Comparison of ENCODE assay signal across 8 cellular contexts in the genomic region with DNA sequence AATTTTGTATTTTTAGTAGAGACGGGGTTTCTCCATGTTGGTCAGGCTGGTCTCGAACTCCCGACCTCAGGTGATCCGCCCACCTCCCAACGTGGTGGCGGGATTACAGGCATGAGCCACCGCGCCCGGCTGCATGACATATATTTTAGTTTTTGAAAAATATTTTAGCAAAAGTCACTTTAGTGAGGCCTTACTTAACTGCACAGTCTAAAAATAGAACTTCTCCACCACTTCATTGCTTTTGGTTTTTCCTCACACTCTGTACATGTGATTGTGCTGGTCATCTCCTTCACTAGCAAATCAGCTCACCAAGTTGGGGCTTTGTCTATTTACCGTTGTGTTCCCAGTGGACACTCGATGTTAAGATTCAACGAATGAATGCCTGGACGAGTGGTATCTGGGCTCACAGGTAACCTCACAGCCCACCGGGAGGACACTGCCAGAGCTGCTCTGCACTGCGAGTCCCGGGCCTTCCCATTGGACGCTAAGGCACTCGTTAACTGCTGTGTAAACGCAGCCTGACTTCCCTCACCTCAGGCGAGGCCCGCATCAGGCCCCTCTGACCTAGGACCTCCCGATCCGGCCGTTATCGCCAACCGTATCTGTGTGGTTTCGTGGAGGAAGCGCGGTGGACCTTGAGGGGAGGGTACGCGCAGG. TPM values are rescaled to one million over a fixed set of nuclear protein-coding genes. Genes with fewer than 3 reads are reported as not detected.
A peak's percentile ranks its signal among the peaks of the same experiment; 100 is the strongest.
DNase-seq lines count a peak whose midpoint lies in the region; ATAC-seq, FAIRE-seq and TF ChIP-seq lines count a peak whose summit lies in the region.

No MANE protein-coding gene starts in this region.

- no peak for TF ChIP-seq EP300 in H1 (IDR thresholded peaks at IDR 0.05; ENCODE audit: borderline replicate concordance in 1 of 2, low read depth in 2 of 2, low read length in 2 of 2)

- H3K18ac ChIP-seq in H1 (ENCODE audit: extremely low read depth, low read length) (no peak overlapping the region; the same call in 1 of the 2 replicates), mesenchymal stem cell (ENCODE audit: low read depth in 1 of 2, low read length in 2 of 2) (peak overlapping the region; percentile 9 to 77)

- no peak; a peak in 1 of 3 replicates for TF ChIP-seq POLR2A in H1 (IDR thresholded peaks at IDR 0.05; ENCODE audit: control extremely low read depth in 1 of 2, low read depth in 2 of 2, low read length in 2 of 2)

- CTCF ChIA-PET in BJ (lab: Yijun Ruan, JAX) (interaction anchor here (0.5 to 3.2 kb wide), 4 partner anchors 12 to 31 kb away, joined by 3 to 9 read pairs (median 6); partner anchors contain the start of gene ZNF692), H1 (lab: Charles Lee; ENCODE audit: partially characterized antibody) (interaction anchor here (1.0 to 4.0 kb wide), 9 partner anchors 12 to 55 kb away, joined by 3 to 32 read pairs (median 5); partner anchors contain the start of genes PGBD2 and ZNF692)

- peak overlapping the region; percentile 44 for H4K5ac ChIP-seq in H1 (ENCODE audit: insufficient read length, low read depth, low read length)

- H3K79me2 ChIP-seq in H1 (ENCODE audit: control insufficient read depth in 1 of 2, insufficient read depth in 2 of 2, low read length in 2 of 2), result no peaks in the 10 kb centered on the region

- 3% methylated on average over 31 of the region's 31 CpGs; no CpG with 5 or more reads in 1 of the 2 experiments for WGBS in H1 (ENCODE audit: extremely low coverage in 1 of 2, insufficient coverage in 1 of 2, insufficient read length in 1 of 2, insufficient replicate concordance in 2 of 2, low coverage in 1 of 2, low lambda C conversion rate in 2 of 2, missing lambda C conversion rate in 1 of 2), 2 experiments
- 1% methylated on average over 18 of the region's 31 CpGs for WGBS in mesenchymal stem cell

- H4K8ac ChIP-seq in H1 (ENCODE audit: extremely low read depth, insufficient read depth, low read length) (peak overlapping the region; percentile 75; the same call in 1 of the 2 replicates), mesenchymal stem cell (ENCODE audit: low read length) (peak overlapping the region; percentile 73)

- peaks cover 14% of the 10 kb centered on the region for H3K27me3 Mint-ChIP-seq in activated CD4-positive, alpha-beta T cell treated with anti-CD3 and anti-CD28 coated beads, Interleukin-2, amount 10 ng/mL, durations not matched to agents 24 days and 14 days

- H3K4me3 Mint-ChIP-seq in activated CD4-positive, alpha-beta T cell treated with anti-CD3 and anti-CD28 coated beads, Interleukin-2, amount 10 ng/mL, durations not matched to agents 24 days and 14 days, result peak overlapping the region; percentile 96

- H2BK120ac ChIP-seq in H1 (replicated peaks; ENCODE audit: low read depth, low read length) (no peak overlapping the region), mesenchymal stem cell (ENCODE audit: low read depth, low read length) (no peak overlapping the region)

- H3K4me1 ChIP-seq in H1 (replicated peaks in 1 of 4; ENCODE audit: control insufficient read depth in 3 of 4, insufficient read depth in 4 of 4, low read length in 3 of 4) (peaks cover 0 to 2% (median 0%) of the 10 kb centered on the region in 4 experiments; a peak in 1 of 7 replicates), mesenchymal stem cell (ENCODE audit: control insufficient read depth, insufficient read depth, low read depth, low read length) (peaks cover 1% of the 10 kb centered on the region)

- ATAC-seq in GM18907 (IDR thresholded peaks at IDR 0.05; ENCODE audit: unreplicated experiment) (peak; percentile 57), HG03108 (IDR thresholded peaks at IDR 0.05; ENCODE audit: unreplicated experiment) (peak; percentile 24)

- no peak overlapping the region for H2AK5ac ChIP-seq in H1 (ENCODE audit: low read depth, low read length)
- no peak overlapping the region for H2AK5ac ChIP-seq in mesenchymal stem cell (ENCODE audit: low read length, severe bottlenecking)

- H3K27me3 ChIP-seq in BJ (ENCODE audit: control insufficient read depth, insufficient read depth, low read length) (no peaks in the 10 kb centered on the region), H1 (replicated peaks in 1 of 4; ENCODE audit: control insufficient read depth in 3 of 4, extremely low read depth in 1 of 4, insufficient read depth in 3 of 4, low read length in 3 of 4) (no peaks in the 10 kb centered on the region), mesenchymal stem cell (ENCODE audit: control insufficient read depth in 1 of 2, insufficient read depth in 1 of 2, low read length in 2 of 2) (no peaks in the 10 kb centered on the region)

- H4K20me1 ChIP-seq in H1 (replicated peaks in 1 of 2; ENCODE audit: control insufficient read depth in 1 of 2, insufficient read depth in 2 of 2, low read length in 2 of 2), result no peaks in the 10 kb centered on the region

- H2BK15ac ChIP-seq in H1 (ENCODE audit: low read length) (peak overlapping the region; percentile 10; the same call in 1 of the 2 replicates), mesenchymal stem cell (ENCODE audit: low read depth, poor library complexity, severe bottlenecking) (no peak overlapping the region)

- no peak for FAIRE-seq in H1 (lab: Jason Lieb, UNC)

- H3K36me3 ChIP-seq in BJ (ENCODE audit: control insufficient read depth, insufficient read depth, low read length) (no peaks in the 10 kb centered on the region), H1 (ENCODE audit: control insufficient read depth in 2 of 4, insufficient read depth in 4 of 4, low read length in 3 of 4) (no peaks in the 10 kb centered on the region), mesenchymal stem cell (ENCODE audit: control insufficient read depth in 1 of 2, insufficient read depth in 2 of 2, low read depth in 1 of 2, low read length in 2 of 2) (no peaks in the 10 kb centered on the region)

- peaks cover 6% of the 10 kb centered on the region for H3K9me3 Mint-ChIP-seq in activated CD4-positive, alpha-beta T cell treated with anti-CD3 and anti-CD28 coated beads, Interleukin-2, amount 10 ng/mL, durations not matched to agents 24 days and 14 days

- H3K27ac ChIP-seq in H1 (ENCODE audit: low read depth, low read length), result peak overlapping the region; percentile 62; the same call in 1 of the 2 replicates
- H3K27ac ChIP-seq in mesenchymal stem cell (ENCODE audit: low read length, poor library complexity, severe bottlenecking), result peak overlapping the region; percentile 70

- peak overlapping the region in 3 of 4 experiments; percentile 62 to 79 (median 79); a peak in 6 of 7 replicates for H3K9ac ChIP-seq in H1 (replicated peaks in 1 of 4; ENCODE audit: extremely low read depth in 1 of 4, low read depth in 3 of 4, low read length in 3 of 4)
- peak overlapping the region; percentile 90 for H3K9ac ChIP-seq in mesenchymal stem cell (ENCODE audit: low read length)

- H3K79me1 ChIP-seq in H1 (ENCODE audit: low read depth, low read length) (no peaks in the 10 kb centered on the region), mesenchymal stem cell (replicated peaks; ENCODE audit: low read length, poor library complexity, severe bottlenecking) (no peaks in the 10 kb centered on the region)

- H3K23ac ChIP-seq in H1 (ENCODE audit: insufficient read length) (no peak overlapping the region), mesenchymal stem cell (ENCODE audit: low read length in 2 of 2) (no peak overlapping the region)

- H3K27ac Mint-ChIP-seq in activated CD4-positive, alpha-beta T cell treated with anti-CD3 and anti-CD28 coated beads, Interleukin-2, amount 10 ng/mL, durations not matched to agents 24 days and 14 days, result peak overlapping the region; percentile 95

- peak overlapping the region; percentile 100 for H2AFZ ChIP-seq in H1 (ENCODE audit: low read length)
- H2AFZ ChIP-seq in mesenchymal stem cell (ENCODE audit: low read depth, low read length), result peak overlapping the region; percentile 51

- H3K4me1 Mint-ChIP-seq in activated CD4-positive, alpha-beta T cell treated with anti-CD3 and anti-CD28 coated beads, Interleukin-2, amount 10 ng/mL, durations not matched to agents 24 days and 14 days, result peaks cover 19% of the 10 kb centered on the region

- peak overlapping the region; percentile 20; the same call in 1 of the 2 replicates for H2BK12ac ChIP-seq in H1 (ENCODE audit: low read depth, low read length)
- H2BK12ac ChIP-seq in mesenchymal stem cell (ENCODE audit: low read length in 2 of 2), result peak overlapping the region in 1 of 2 experiments; percentile 64

- intact Hi-C loops in activated CD4-positive, alpha-beta T cell treated with anti-CD3 and anti-CD28 coated beads, Interleukin-2, amount 10 ng/mL, durations not matched to agents 24 days and 14 days (cut with micrococcal nuclease), result loop anchor here (1.0 kb wide), 5 partner anchors 10 to 47 kb away; partner anchors contain the start of genes PGBD2, ZNF672 and ZNF692

- H3K4me2 ChIP-seq in H1 (ENCODE audit: insufficient read depth in 1 of 2, low read depth in 2 of 2, low read length in 2 of 2) (peak overlapping the region; percentile 80 to 87), mesenchymal stem cell (ENCODE audit: low read length, poor library complexity, severe bottlenecking) (peak overlapping the region; percentile 72)

- POLR2A ChIA-PET in BJ (lab: Charles Lee) (interaction anchor here (0.6 kb wide), 1 partner anchor 169 kb away, joined by 3 read pairs; no protein-coding TSS in a partner anchor), H1 (lab: Charles Lee; ENCODE audit: partially characterized antibody) (interaction anchor here (0.6 to 4.6 kb wide), 10 partner anchors 10 to 51 kb away, joined by 3 to 46 read pairs (median 8); partner anchors contain the start of genes PGBD2, SH3BP5L, ZNF672 and ZNF692)

- TF ChIP-seq RAD21 in H1 (IDR thresholded peaks at IDR 0.05 in 1 of 2, conservative IDR thresholded peaks at IDR 0.05 in 1 of 2; ENCODE audit: low read depth in 2 of 2, low read length in 2 of 2), result no peak

- peaks cover 4% of the 10 kb centered on the region for H3K23me2 ChIP-seq in H1 (ENCODE audit: low read depth, low read length)

- DNase-seq in BJ (ENCODE audit: low read depth) (no peak), NCI-H2171 (lab: John Stamatoyannopoulos, UW) (peak; percentile 56), H1 (ENCODE audit: low read depth in 1 of 2, low spot score in 2 of 2) (peak in 1 of 2 experiments; percentile 80), mesenchymal stem cell (peak; percentile 90)
- peak; percentile 84 for DNase-seq in activated CD4-positive, alpha-beta T cell treated with anti-CD3 and anti-CD28 coated beads, Interleukin-2, amount 10 ng/mL, durations not matched to agents 24 days and 14 days
- DNase-seq in stimulated activated naive CD4-positive, alpha-beta T cell treated with Interleukin-2 at 50 U/mL for 16 hours (lab: John Stamatoyannopoulos, UW), result peak; percentile 23

- H3K14ac ChIP-seq in H1 (ENCODE audit: insufficient read length) (peak overlapping the region; percentile 84), mesenchymal stem cell (ENCODE audit: low read length in 2 of 2) (no peak overlapping the region)

- TF ChIP-seq CTCF in BJ (IDR thresholded peaks at IDR 0.05; ENCODE audit: insufficient read depth, low read depth, low read length) (no peak), H1 (IDR thresholded peaks at IDR 0.05; ENCODE audit: control extremely low read depth in 1 of 3, insufficient read depth in 1 of 3, low read depth in 1 of 3, low read length in 3 of 3) (no peak)

- H4K91ac ChIP-seq in H1 (replicated peaks; ENCODE audit: insufficient read length, low read length) (peak overlapping the region; percentile 62), mesenchymal stem cell (ENCODE audit: low read length) (no peak overlapping the region)

- peak overlapping the region; percentile 60 for H3K56ac ChIP-seq in H1 (replicated peaks; ENCODE audit: insufficient read length, low read depth, low read length)

- H3K4ac ChIP-seq in H1 (replicated peaks; ENCODE audit: insufficient read length, low read depth, low read length) (no peak overlapping the region), mesenchymal stem cell (ENCODE audit: low read depth in 1 of 2, low read length in 2 of 2) (no peak overlapping the region)

- H3K36me3 Mint-ChIP-seq in activated CD4-positive, alpha-beta T cell treated with anti-CD3 and anti-CD28 coated beads, Interleukin-2, amount 10 ng/mL, durations not matched to agents 24 days and 14 days (ENCODE audit: low read depth), result peaks cover 3% of the 10 kb centered on the region

- H2BK5ac ChIP-seq in H1 (ENCODE audit: low read depth, low read length) (peak overlapping the region; percentile 5; the same call in 1 of the 2 replicates), mesenchymal stem cell (ENCODE audit: low read depth, low read length, poor library complexity, severe bottlenecking) (no peak overlapping the region)

- H3K9me3 ChIP-seq in H1 (ENCODE audit: insufficient read depth in 2 of 2, low read depth in 1 of 2, low read length in 1 of 2) (no peaks in the 10 kb centered on the region), mesenchymal stem cell (ENCODE audit: control insufficient read depth, low read length) (no peaks in the 10 kb centered on the region)

- H3K4me3 ChIP-seq in BJ (ENCODE audit: low read depth, low read length) (peak overlapping the region; percentile 49), H1 (ENCODE audit: extremely low read depth in 1 of 4, insufficient read depth in 2 of 4, low read depth in 3 of 4, low read length in 4 of 4) (peak overlapping the region; percentile 85 to 94 (median 90)), mesenchymal stem cell (ENCODE audit: insufficient read depth in 1 of 2, low read depth in 1 of 2, low read length in 2 of 2) (peak overlapping the region; percentile 61 to 83)

- no peak overlapping the region for H2BK20ac ChIP-seq in H1 (ENCODE audit: low read length)

RNA-seq across cellular contexts. Expression of gene ZNF692, which starts 14.0 kb away (rescaled TPM):
- polyA plus RNA-seq in BJ (2011; rRNA removed) (13.1 and 19.5 TPM in 2 replicates), H1 (2011; rRNA removed) (52.3 and 55.8 TPM in 2 replicates)
- polyA minus RNA-seq in BJ (2011; rRNA and poly(A)+ RNA removed), result 3.6 and 5.7 TPM in 2 replicates
- total RNA-seq in activated CD4-positive, alpha-beta T cell treated with anti-CD3 and anti-CD28 coated beads, Interleukin-2, amount 10 ng/mL, durations not matched to agents 24 days and 14 days, result 94.9 and 100 TPM in 2 replicates
- total RNA-seq in H1 (2021; fragmentation: NEBNext Ultra II Directional; extraction: Animal tissue kit (Norgen Biotek cat#: 25700)), result 38.4 and 39.7 TPM in 2 replicates
- polyA plus RNA-seq in H1 (2011; cell fraction: cytosol; rRNA removed), result 75.0 TPM
- polyA plus RNA-seq in H1 (2011; cell fraction: nucleus; rRNA removed), result 255 TPM
- 47.8 to 62.3 TPM (median 56.6 TPM) in 4 replicates for polyA plus RNA-seq in H1 (2012, experiment 1 of 2)
- 42.7 TPM for polyA plus RNA-seq in H1 (2012, experiment 2 of 2)
- 30.6 TPM for polyA plus RNA-seq in H1 (2013, experiment 1 of 2)
- polyA plus RNA-seq in H1 (2013, experiment 2 of 2), result 26.0 TPM
- 12.5 and 15.3 TPM in 2 replicates for polyA minus RNA-seq in H1 (2011; rRNA and poly(A)+ RNA removed)
- polyA minus RNA-seq in H1 (2011; cell fraction: cytosol; rRNA and poly(A)+ RNA removed), result 12.3 TPM
- 40.6 TPM for polyA minus RNA-seq in H1 (2011; cell fraction: nucleus; rRNA and poly(A)+ RNA removed)
- 10.4 TPM for polyA plus RNA-seq in mesenchymal stem cell (2013, experiment 1 of 2)
- polyA plus RNA-seq in mesenchymal stem cell (2013, experiment 2 of 2), result 10.5 TPM

RNA-seq across cellular contexts. Expression of gene PGBD2, which starts 33.2 kb away (rescaled TPM):
- polyA plus RNA-seq in BJ (2011; rRNA removed) (3.8 and 4.2 TPM in 2 replicates), H1 (2011; rRNA removed) (3.2 and 4.5 TPM in 2 replicates)
- polyA minus RNA-seq in BJ (2011; rRNA and poly(A)+ RNA removed), result 3.1 and 3.9 TPM in 2 replicates
- total RNA-seq in activated CD4-positive, alpha-beta T cell treated with anti-CD3 and anti-CD28 coated beads, Interleukin-2, amount 10 ng/mL, durations not matched to agents 24 days and 14 days, result 7.4 and 7.6 TPM in 2 replicates
- 7.7 and 7.8 TPM in 2 replicates for total RNA-seq in H1 (2021; fragmentation: NEBNext Ultra II Directional; extraction: Animal tissue kit (Norgen Biotek cat#: 25700))
- 5.9 TPM for polyA plus RNA-seq in H1 (2011; cell fraction: cytosol; rRNA removed)
- polyA plus RNA-seq in H1 (2011; cell fraction: nucleus; rRNA removed), result 5.0 TPM
- polyA plus RNA-seq in H1 (2012, experiment 1 of 2), result 5.6 to 7.2 TPM (median 6.3 TPM) in 4 replicates
- polyA plus RNA-seq in H1 (2012, experiment 2 of 2), result 1.2 TPM
- polyA plus RNA-seq in H1 (2013, experiment 1 of 2), result 4.0 TPM
- 3.7 TPM for polyA plus RNA-seq in H1 (2013, experiment 2 of 2)
- 11.7 and 12.8 TPM in 2 replicates for polyA minus RNA-seq in H1 (2011; rRNA and poly(A)+ RNA removed)
- polyA minus RNA-seq in H1 (2011; cell fraction: cytosol; rRNA and poly(A)+ RNA removed), result 3.9 TPM
- 8.0 TPM for polyA minus RNA-seq in H1 (2011; cell fraction: nucleus; rRNA and poly(A)+ RNA removed)
- 1.7 TPM for polyA plus RNA-seq in mesenchymal stem cell (2013, experiment 1 of 2)
- 1.8 TPM for polyA plus RNA-seq in mesenchymal stem cell (2013, experiment 2 of 2)

RNA-seq across cellular contexts. Expression of gene ZNF672, which starts 34.9 kb away (rescaled TPM):
- polyA plus RNA-seq in BJ (2011; rRNA removed) (13.9 and 17.1 TPM in 2 replicates), H1 (2011; rRNA removed) (40.4 and 40.7 TPM in 2 replicates)
- 13.2 and 16.0 TPM in 2 replicates for polyA minus RNA-seq in BJ (2011; rRNA and poly(A)+ RNA removed)
- 44.0 and 48.8 TPM in 2 replicates for total RNA-seq in activated CD4-positive, alpha-beta T cell treated with anti-CD3 and anti-CD28 coated beads, Interleukin-2, amount 10 ng/mL, durations not matched to agents 24 days and 14 days
- 28.4 and 30.7 TPM in 2 replicates for total RNA-seq in H1 (2021; fragmentation: NEBNext Ultra II Directional; extraction: Animal tissue kit (Norgen Biotek cat#: 25700))
- polyA plus RNA-seq in H1 (2011; cell fraction: cytosol; rRNA removed), result 29.5 TPM
- 25.3 TPM for polyA plus RNA-seq in H1 (2011; cell fraction: nucleus; rRNA removed)
- polyA plus RNA-seq in H1 (2012, experiment 1 of 2), result 15.9 to 22.8 TPM (median 20.8 TPM) in 4 replicates
- polyA plus RNA-seq in H1 (2012, experiment 2 of 2), result 31.7 TPM
- 17.9 TPM for polyA plus RNA-seq in H1 (2013, experiment 1 of 2)
- polyA plus RNA-seq in H1 (2013, experiment 2 of 2), result 18.5 TPM
- 27.1 and 34.9 TPM in 2 replicates for polyA minus RNA-seq in H1 (2011; rRNA and poly(A)+ RNA removed)
- polyA minus RNA-seq in H1 (2011; cell fraction: cytosol; rRNA and poly(A)+ RNA removed), result 26.9 TPM
- 29.5 TPM for polyA minus RNA-seq in H1 (2011; cell fraction: nucleus; rRNA and poly(A)+ RNA removed)
- 14.5 TPM for polyA plus RNA-seq in mesenchymal stem cell (2013, experiment 1 of 2)
- polyA plus RNA-seq in mesenchymal stem cell (2013, experiment 2 of 2), result 14.8 TPM

RNA-seq across cellular contexts. Expression of gene SH3BP5L, which starts 47.2 kb away (rescaled TPM):
- polyA plus RNA-seq in BJ (2011; rRNA removed), result 23.2 and 32.5 TPM in 2 replicates
- polyA minus RNA-seq in BJ (2011; rRNA and poly(A)+ RNA removed), result 18.2 and 26.6 TPM in 2 replicates
- total RNA-seq in activated CD4-positive, alpha-beta T cell treated with anti-CD3 and anti-CD28 coated beads, Interleukin-2, amount 10 ng/mL, durations not matched to agents 24 days and 14 days, result 27.5 and 28.2 TPM in 2 replicates
- total RNA-seq in H1 (2021; fragmentation: NEBNext Ultra II Directional; extraction: Animal tissue kit (Norgen Biotek cat#: 25700)), result 27.9 and 28.4 TPM in 2 replicates
- 20.2 and 29.7 TPM in 2 replicates for polyA plus RNA-seq in H1 (2011; rRNA removed)
- polyA plus RNA-seq in H1 (2011; cell fraction: cytosol; rRNA removed), result 27.2 TPM
- polyA plus RNA-seq in H1 (2011; cell fraction: nucleus; rRNA removed), result 32.9 TPM
- 14.2 to 20.1 TPM (median 19.1 TPM) in 4 replicates for polyA plus RNA-seq in H1 (2012, experiment 1 of 2)
- polyA plus RNA-seq in H1 (2012, experiment 2 of 2), result 18.1 TPM
- 14.2 TPM for polyA plus RNA-seq in H1 (2013, experiment 1 of 2)
- polyA plus RNA-seq in H1 (2013, experiment 2 of 2), result 13.8 TPM
- 15.4 and 21.6 TPM in 2 replicates for polyA minus RNA-seq in H1 (2011; rRNA and poly(A)+ RNA removed)
- 13.0 TPM for polyA minus RNA-seq in H1 (2011; cell fraction: cytosol; rRNA and poly(A)+ RNA removed)
- 24.4 TPM for polyA minus RNA-seq in H1 (2011; cell fraction: nucleus; rRNA and poly(A)+ RNA removed)
- polyA plus RNA-seq in mesenchymal stem cell (2013, experiment 1 of 2), result 9.3 TPM
- polyA plus RNA-seq in mesenchymal stem cell (2013, experiment 2 of 2), result 9.7 TPM
